Comparison of ENCODE assay signal across 28 cellular contexts in genomic region chr2:56113571-56113970, GRCh38.
DNase-seq lines count a peak whose midpoint lies in the region; ATAC-seq and TF ChIP-seq lines count a peak whose summit lies in the region.
"Had no signal": no experiment of that assay in that cellular context is flagged by ENCODE, and none has a peak within 500 bp of the region (broad histone marks: within the 10 kb centered on the region; RNA-seq: fewer than 3 reads in every experiment).

No MANE protein-coding gene starts in this region.

- H3K27me3 Mint-ChIP-seq in type B pancreatic cell (peaks cover 21% of the 10 kb centered on the region), T-cell (peaks cover 0 to 7% of the 10 kb centered on the region in 2 donors)
- H3K27me3 Mint-ChIP-seq: IgD-negative memory B cell had no signal

- no peaks in the 10 kb centered on the region for H3K27me3 ChIP-seq in ectodermal cell (ENCODE audit: control insufficient read depth, insufficient read depth, low read length, poor library complexity, severe bottlenecking)
- H3K27me3 ChIP-seq: BE2C had no signal

- H3K4me3 Mint-ChIP-seq in type B pancreatic cell: peak overlapping the region; percentile 29
- no peak overlapping the region for H3K4me3 Mint-ChIP-seq in T-cell
- H3K4me3 Mint-ChIP-seq: CD14-positive monocyte; CD8-positive, alpha-beta memory T cell; IgD-negative memory B cell had no signal

- H3K9me3 Mint-ChIP-seq in type B pancreatic cell (peaks cover 3% of the 10 kb centered on the region), T-cell (peaks cover 0 to 10% (median 0%) of the 10 kb centered on the region in 3 donors)

- no peaks in the 10 kb centered on the region for H3K36me3 ChIP-seq in ectodermal cell (ENCODE audit: control insufficient read depth, insufficient read depth, low read length)
- H3K36me3 ChIP-seq in mesodermal cell (ENCODE audit: control insufficient read depth, insufficient read depth, low read length): no peaks in the 10 kb centered on the region
- H3K36me3 ChIP-seq: BE2C had no signal

- H3K4me1 Mint-ChIP-seq in type B pancreatic cell (ENCODE audit: unreplicated experiment): peaks cover 26% of the 10 kb centered on the region
- no peaks in the 10 kb centered on the region for H3K4me1 Mint-ChIP-seq in T-cell
- H3K4me1 Mint-ChIP-seq: CD14-positive monocyte; CD8-positive, alpha-beta memory T cell; IgD-negative memory B cell had no signal

- CTCF ChIA-PET in T-cell (lab: Charles Lee): no interaction called here

- no peaks in the 10 kb centered on the region for H3K9me3 ChIP-seq in ectodermal cell (ENCODE audit: control insufficient read depth, low read length)
- no peaks in the 10 kb centered on the region for H3K9me3 ChIP-seq in mesodermal cell (ENCODE audit: control insufficient read depth, low read length)
- H3K9me3 ChIP-seq: A549, BE2C had no signal

- TF ChIP-seq CTCF in type B pancreatic cell (conservative IDR thresholded peaks at IDR 0.05): no peak

- H3K27ac ChIP-seq in ectodermal cell (ENCODE audit: insufficient read depth, low read depth, low read length, poor library complexity, severe bottlenecking): peak overlapping the region; percentile 27
- H3K27ac ChIP-seq in mesodermal cell (ENCODE audit: low read depth, low read length, severe bottlenecking): peak overlapping the region; percentile 62
- H3K27ac ChIP-seq: A549, HL-60, RWPE1 had no signal

- POLR2A ChIA-PET in T-cell (lab: Charles Lee): no interaction called here

- ATAC-seq in T-cell (replicated peaks in 1 of 4): no peak
- no peak for ATAC-seq in GM19324 (IDR thresholded peaks at IDR 0.05; ENCODE audit: low FRiP score, unreplicated experiment)
- no peak for ATAC-seq in HG03159 (IDR thresholded peaks at IDR 0.05; ENCODE audit: unreplicated experiment)
- ATAC-seq: A549, GM12878, Panc1 had no signal

- DNase-seq in NCI-H2227 (lab: John Stamatoyannopoulos, UW; ENCODE audit: unreplicated experiment) (peak; percentile 64), type B pancreatic cell (ENCODE audit: extremely low spot score, unreplicated experiment) (no peak), T-cell (no peak)
- DNase-seq: BE2C; CD8-positive, alpha-beta memory T cell; DMS 273 treated with DMSO at 0.1 percent for 48 hours; DMS79; EL; GDM1; HCEC 1CT; NCI-H1048; NCI-H187; NCI-H2081 treated with DMSO at 0.1 percent for 48 hours; NCI-H2171; NCI-H524; NCI-H774; SHP77 had no signal

- no peak overlapping the region for H3K4me3 ChIP-seq in ectodermal cell (ENCODE audit: insufficient read depth, low read depth, low read length)
- H3K4me3 ChIP-seq in mesodermal cell (ENCODE audit: extremely low read depth, insufficient read depth, low read length, poor library complexity, severe bottlenecking): no peak overlapping the region
- H3K4me3 ChIP-seq: A549, GM12878 had no signal

- WGBS in ectodermal cell, 2 experiments: 53 to 67% methylated on average over 2 of the region's 2 CpGs
- WGBS in mesodermal cell (ENCODE audit: insufficient coverage in 2 of 2), 2 experiments: 70% methylated on average over 2 of the region's 2 CpGs; no CpG with 5 or more reads in 1 of the 2 experiments

- no peaks in the 10 kb centered on the region for H3K36me3 Mint-ChIP-seq in type B pancreatic cell
- no peaks in the 10 kb centered on the region for H3K36me3 Mint-ChIP-seq in T-cell
- H3K36me3 Mint-ChIP-seq: CD14-positive monocyte; CD8-positive, alpha-beta memory T cell had no signal

- no peak overlapping the region for H3K27ac Mint-ChIP-seq in type B pancreatic cell
- H3K27ac Mint-ChIP-seq in T-cell: no peak overlapping the region
- H3K27ac Mint-ChIP-seq: CD14-positive monocyte; CD8-positive, alpha-beta memory T cell; IgD-negative memory B cell had no signal

- H3K4me1 ChIP-seq in ectodermal cell (ENCODE audit: control insufficient read depth, insufficient read depth, low read length) (no peaks in the 10 kb centered on the region), mesodermal cell (ENCODE audit: control insufficient read depth, insufficient read depth, low read length, poor library complexity, severe bottlenecking) (peaks cover 3% of the 10 kb centered on the region)
- H3K4me1 ChIP-seq: A549, BE2C had no signal
